Comparison of ENCODE assay signal across 1 cellular context in the genomic region with DNA sequence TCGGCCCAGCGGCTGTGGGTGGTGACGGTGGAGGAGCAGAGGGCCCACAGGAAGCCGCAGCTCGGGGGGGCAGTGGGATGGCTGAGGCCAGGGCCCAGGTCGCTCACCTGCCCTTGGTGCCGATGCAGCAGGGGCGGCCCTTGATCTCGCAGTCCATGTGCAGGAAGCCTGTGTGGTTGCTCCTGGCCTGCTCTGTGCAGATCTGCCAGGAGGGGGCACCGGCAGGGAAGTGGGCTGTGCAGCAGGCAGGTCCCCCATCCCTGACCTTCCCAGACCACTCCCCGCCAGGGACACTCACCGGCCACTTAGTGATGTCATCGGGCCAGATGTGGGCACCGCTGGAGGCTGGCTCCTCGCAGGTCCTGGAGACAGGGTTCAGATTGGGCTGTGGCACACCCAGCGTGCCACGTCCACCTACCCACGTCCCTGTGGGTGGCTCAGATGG.
TF ChIP-seq lines count a peak whose summit lies in the region.

No MANE protein-coding gene starts in this region.

TF ChIP-seq in HepG2, 621 proteins besides CTCF, POLR2A, EP300 and RAD21 (continues in another document):
- TF ChIP-seq, protein P1, sequence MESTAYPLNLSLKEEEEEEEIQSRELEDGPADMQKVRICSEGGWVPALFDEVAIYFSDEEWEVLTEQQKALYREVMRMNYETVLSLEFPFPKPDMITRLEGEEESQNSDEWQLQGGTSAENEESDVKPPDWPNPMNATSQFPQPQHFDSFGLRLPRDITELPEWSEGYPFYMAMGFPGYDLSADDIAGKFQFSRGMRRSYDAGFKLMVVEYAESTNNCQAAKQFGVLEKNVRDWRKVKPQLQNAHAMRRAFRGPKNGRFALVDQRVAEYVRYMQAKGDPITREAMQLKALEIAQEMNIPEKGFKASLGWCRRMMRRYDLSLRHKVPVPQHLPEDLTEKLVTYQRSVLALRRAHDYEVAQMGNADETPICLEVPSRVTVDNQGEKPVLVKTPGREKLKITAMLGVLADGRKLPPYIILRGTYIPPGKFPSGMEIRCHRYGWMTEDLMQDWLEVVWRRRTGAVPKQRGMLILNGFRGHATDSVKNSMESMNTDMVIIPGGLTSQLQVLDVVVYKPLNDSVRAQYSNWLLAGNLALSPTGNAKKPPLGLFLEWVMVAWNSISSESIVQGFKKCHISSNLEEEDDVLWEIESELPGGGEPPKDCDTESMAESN (CRISPR knock-in tag; conservative IDR thresholded peaks at IDR 0.05): 0 out of 2 replicates have a peak, but pooled peaks have one; percentile 23
- TF ChIP-seq ZNF136 (CRISPR knock-in tag; IDR thresholded peaks at IDR 0.05; ENCODE audit: low read depth) (no peak), HIVEP1 (CRISPR knock-in tag; IDR thresholded peaks at IDR 0.05) (0 out of 2 replicates have a peak, but pooled peaks have one; percentile 18), ZNF883 (CRISPR knock-in tag; IDR thresholded peaks at IDR 0.05; ENCODE audit: not compliant biosample characterization) (peak; percentile 30), SMYD3 (CRISPR knock-in tag; IDR thresholded peaks at IDR 0.05) (no peak), ZNF598 (CRISPR knock-in tag; IDR thresholded peaks at IDR 0.05; ENCODE audit: borderline replicate concordance) (peak; percentile 32; the same call in 1 of the 2 replicates), ZFP82 (CRISPR knock-in tag; IDR thresholded peaks at IDR 0.05; ENCODE audit: borderline replicate concordance) (no peak), ATF7 (IDR thresholded peaks at IDR 0.05) (peak; percentile 69), ATF7 (CRISPR knock-in tag; IDR thresholded peaks at IDR 0.05) (no peak), HNRNPL (IDR thresholded peaks at IDR 0.05; ENCODE audit: low read depth, low read length) (peak; percentile 75; the same call in 1 of the 2 replicates), ZFP36L1 (CRISPR knock-in tag; IDR thresholded peaks at IDR 0.05) (no peak), DNMT1 (CRISPR knock-in tag; IDR thresholded peaks at IDR 0.05) (peak; percentile 56; the same call in 1 of the 2 replicates), MIXL1 (CRISPR knock-in tag; IDR thresholded peaks at IDR 0.05) (no peak), HNRNPLL (IDR thresholded peaks at IDR 0.05; ENCODE audit: low read depth, low read length, poor library complexity, severe bottlenecking) (peak; percentile 27), PITX1 (CRISPR knock-in tag; IDR thresholded peaks at IDR 0.05) (no peak), ZNF788 (CRISPR knock-in tag; IDR thresholded peaks at IDR 0.05; ENCODE audit: borderline replicate concordance) (peak; percentile 29; the same call in 1 of the 2 replicates), STAG1 (CRISPR knock-in tag; IDR thresholded peaks at IDR 0.05) (peak; percentile 58), ZNF713 (CRISPR knock-in tag; IDR thresholded peaks at IDR 0.05) (0 out of 2 replicates have a peak, but pooled peaks have one; percentile 39), SCMH1 (CRISPR knock-in tag; IDR thresholded peaks at IDR 0.05; ENCODE audit: borderline replicate concordance) (no peak), ZSCAN22 (CRISPR knock-in tag; IDR thresholded peaks at IDR 0.05) (no peak), JUNB (CRISPR knock-in tag; IDR thresholded peaks at IDR 0.05; ENCODE audit: borderline replicate concordance) (no peak), ZBTB7B (CRISPR knock-in tag; IDR thresholded peaks at IDR 0.05) (0 out of 2 replicates have a peak, but pooled peaks have one; percentile 27), SAP130 (CRISPR knock-in tag; IDR thresholded peaks at IDR 0.05; ENCODE audit: low read depth) (peak; percentile 25; the same call in 1 of the 2 replicates), ISL2 (CRISPR knock-in tag; IDR thresholded peaks at IDR 0.05) (no peak), XRCC5 (optimal IDR thresholded peaks at IDR 0.05; ENCODE audit: low read length) (peak; percentile 79), NR2F6 (IDR thresholded peaks at IDR 0.05) (no peak), NR2F6 (CRISPR knock-in tag; IDR thresholded peaks at IDR 0.05) (peak; percentile 12; the same call in 1 of the 2 replicates), ZBTB38 (CRISPR knock-in tag; IDR thresholded peaks at IDR 0.05) (peak; percentile 87)
- TF ChIP-seq, protein P2, sequence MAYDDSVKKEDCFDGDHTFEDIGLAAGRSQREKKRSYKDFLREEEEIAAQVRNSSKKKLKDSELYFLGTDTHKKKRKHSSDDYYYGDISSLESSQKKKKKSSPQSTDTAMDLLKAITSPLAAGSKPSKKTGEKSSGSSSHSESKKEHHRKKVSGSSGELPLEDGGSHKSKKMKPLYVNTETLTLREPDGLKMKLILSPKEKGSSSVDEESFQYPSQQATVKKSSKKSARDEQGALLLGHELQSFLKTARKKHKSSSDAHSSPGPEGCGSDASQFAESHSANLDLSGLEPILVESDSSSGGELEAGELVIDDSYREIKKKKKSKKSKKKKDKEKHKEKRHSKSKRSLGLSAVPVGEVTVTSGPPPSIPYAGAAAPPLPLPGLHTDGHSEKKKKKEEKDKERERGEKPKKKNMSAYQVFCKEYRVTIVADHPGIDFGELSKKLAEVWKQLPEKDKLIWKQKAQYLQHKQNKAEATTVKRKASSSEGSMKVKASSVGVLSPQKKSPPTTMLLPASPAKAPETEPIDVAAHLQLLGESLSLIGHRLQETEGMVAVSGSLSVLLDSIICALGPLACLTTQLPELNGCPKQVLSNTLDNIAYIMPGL (CRISPR knock-in tag; IDR thresholded peaks at IDR 0.05; ENCODE audit: borderline replicate concordance in 1 of 2, low read depth in 1 of 2): peak in 1 of 2 experiments; percentile 59; a peak in 1 of 4 replicates
- TF ChIP-seq, protein P3, sequence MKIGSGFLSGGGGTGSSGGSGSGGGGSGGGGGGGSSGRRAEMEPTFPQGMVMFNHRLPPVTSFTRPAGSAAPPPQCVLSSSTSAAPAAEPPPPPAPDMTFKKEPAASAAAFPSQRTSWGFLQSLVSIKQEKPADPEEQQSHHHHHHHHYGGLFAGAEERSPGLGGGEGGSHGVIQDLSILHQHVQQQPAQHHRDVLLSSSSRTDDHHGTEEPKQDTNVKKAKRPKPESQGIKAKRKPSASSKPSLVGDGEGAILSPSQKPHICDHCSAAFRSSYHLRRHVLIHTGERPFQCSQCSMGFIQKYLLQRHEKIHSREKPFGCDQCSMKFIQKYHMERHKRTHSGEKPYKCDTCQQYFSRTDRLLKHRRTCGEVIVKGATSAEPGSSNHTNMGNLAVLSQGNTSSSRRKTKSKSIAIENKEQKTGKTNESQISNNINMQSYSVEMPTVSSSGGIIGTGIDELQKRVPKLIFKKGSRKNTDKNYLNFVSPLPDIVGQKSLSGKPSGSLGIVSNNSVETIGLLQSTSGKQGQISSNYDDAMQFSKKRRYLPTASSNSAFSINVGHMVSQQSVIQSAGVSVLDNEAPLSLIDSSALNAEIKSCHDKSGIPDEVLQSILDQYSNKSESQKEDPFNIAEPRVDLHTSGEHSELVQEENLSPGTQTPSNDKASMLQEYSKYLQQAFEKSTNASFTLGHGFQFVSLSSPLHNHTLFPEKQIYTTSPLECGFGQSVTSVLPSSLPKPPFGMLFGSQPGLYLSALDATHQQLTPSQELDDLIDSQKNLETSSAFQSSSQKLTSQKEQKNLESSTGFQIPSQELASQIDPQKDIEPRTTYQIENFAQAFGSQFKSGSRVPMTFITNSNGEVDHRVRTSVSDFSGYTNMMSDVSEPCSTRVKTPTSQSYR (CRISPR knock-in tag; IDR thresholded peaks at IDR 0.05; ENCODE audit: borderline replicate concordance): no peak
- TF ChIP-seq, protein P4, sequence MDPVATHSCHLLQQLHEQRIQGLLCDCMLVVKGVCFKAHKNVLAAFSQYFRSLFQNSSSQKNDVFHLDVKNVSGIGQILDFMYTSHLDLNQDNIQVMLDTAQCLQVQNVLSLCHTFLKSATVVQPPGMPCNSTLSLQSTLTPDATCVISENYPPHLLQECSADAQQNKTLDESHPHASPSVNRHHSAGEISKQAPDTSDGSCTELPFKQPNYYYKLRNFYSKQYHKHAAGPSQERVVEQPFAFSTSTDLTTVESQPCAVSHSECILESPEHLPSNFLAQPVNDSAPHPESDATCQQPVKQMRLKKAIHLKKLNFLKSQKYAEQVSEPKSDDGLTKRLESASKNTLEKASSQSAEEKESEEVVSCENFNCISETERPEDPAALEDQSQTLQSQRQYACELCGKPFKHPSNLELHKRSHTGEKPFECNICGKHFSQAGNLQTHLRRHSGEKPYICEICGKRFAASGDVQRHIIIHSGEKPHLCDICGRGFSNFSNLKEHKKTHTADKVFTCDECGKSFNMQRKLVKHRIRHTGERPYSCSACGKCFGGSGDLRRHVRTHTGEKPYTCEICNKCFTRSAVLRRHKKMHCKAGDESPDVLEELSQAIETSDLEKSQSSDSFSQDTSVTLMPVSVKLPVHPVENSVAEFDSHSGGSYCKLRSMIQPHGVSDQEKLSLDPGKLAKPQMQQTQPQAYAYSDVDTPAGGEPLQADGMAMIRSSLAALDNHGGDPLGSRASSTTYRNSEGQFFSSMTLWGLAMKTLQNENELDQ (CRISPR knock-in tag; IDR thresholded peaks at IDR 0.05; ENCODE audit: borderline replicate concordance): no peak
- TF ChIP-seq, protein P5, sequence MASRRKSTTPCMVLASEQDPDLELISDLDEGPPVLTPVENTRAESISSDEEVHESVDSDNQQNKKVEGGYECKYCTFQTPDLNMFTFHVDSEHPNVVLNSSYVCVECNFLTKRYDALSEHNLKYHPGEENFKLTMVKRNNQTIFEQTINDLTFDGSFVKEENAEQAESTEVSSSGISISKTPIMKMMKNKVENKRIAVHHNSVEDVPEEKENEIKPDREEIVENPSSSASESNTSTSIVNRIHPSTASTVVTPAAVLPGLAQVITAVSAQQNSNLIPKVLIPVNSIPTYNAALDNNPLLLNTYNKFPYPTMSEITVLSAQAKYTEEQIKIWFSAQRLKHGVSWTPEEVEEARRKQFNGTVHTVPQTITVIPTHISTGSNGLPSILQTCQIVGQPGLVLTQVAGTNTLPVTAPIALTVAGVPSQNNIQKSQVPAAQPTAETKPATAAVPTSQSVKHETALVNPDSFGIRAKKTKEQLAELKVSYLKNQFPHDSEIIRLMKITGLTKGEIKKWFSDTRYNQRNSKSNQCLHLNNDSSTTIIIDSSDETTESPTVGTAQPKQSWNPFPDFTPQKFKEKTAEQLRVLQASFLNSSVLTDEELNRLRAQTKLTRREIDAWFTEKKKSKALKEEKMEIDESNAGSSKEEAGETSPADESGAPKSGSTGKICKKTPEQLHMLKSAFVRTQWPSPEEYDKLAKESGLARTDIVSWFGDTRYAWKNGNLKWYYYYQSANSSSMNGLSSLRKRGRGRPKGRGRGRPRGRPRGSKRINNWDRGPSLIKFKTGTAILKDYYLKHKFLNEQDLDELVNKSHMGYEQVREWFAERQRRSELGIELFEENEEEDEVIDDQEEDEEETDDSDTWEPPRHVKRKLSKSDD (CRISPR knock-in tag; IDR thresholded peaks at IDR 0.05; ENCODE audit: low read depth): 0 out of 2 replicates have a peak, but pooled peaks have one; percentile 10
- TF ChIP-seq, protein P6, sequence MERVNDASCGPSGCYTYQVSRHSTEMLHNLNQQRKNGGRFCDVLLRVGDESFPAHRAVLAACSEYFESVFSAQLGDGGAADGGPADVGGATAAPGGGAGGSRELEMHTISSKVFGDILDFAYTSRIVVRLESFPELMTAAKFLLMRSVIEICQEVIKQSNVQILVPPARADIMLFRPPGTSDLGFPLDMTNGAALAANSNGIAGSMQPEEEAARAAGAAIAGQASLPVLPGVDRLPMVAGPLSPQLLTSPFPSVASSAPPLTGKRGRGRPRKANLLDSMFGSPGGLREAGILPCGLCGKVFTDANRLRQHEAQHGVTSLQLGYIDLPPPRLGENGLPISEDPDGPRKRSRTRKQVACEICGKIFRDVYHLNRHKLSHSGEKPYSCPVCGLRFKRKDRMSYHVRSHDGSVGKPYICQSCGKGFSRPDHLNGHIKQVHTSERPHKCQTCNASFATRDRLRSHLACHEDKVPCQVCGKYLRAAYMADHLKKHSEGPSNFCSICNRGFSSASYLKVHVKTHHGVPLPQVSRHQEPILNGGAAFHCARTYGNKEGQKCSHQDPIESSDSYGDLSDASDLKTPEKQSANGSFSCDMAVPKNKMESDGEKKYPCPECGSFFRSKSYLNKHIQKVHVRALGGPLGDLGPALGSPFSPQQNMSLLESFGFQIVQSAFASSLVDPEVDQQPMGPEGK (CRISPR knock-in tag; IDR thresholded peaks at IDR 0.05): peak; percentile 26; the same call in 1 of the 2 replicates
- TF ChIP-seq, protein P7, sequence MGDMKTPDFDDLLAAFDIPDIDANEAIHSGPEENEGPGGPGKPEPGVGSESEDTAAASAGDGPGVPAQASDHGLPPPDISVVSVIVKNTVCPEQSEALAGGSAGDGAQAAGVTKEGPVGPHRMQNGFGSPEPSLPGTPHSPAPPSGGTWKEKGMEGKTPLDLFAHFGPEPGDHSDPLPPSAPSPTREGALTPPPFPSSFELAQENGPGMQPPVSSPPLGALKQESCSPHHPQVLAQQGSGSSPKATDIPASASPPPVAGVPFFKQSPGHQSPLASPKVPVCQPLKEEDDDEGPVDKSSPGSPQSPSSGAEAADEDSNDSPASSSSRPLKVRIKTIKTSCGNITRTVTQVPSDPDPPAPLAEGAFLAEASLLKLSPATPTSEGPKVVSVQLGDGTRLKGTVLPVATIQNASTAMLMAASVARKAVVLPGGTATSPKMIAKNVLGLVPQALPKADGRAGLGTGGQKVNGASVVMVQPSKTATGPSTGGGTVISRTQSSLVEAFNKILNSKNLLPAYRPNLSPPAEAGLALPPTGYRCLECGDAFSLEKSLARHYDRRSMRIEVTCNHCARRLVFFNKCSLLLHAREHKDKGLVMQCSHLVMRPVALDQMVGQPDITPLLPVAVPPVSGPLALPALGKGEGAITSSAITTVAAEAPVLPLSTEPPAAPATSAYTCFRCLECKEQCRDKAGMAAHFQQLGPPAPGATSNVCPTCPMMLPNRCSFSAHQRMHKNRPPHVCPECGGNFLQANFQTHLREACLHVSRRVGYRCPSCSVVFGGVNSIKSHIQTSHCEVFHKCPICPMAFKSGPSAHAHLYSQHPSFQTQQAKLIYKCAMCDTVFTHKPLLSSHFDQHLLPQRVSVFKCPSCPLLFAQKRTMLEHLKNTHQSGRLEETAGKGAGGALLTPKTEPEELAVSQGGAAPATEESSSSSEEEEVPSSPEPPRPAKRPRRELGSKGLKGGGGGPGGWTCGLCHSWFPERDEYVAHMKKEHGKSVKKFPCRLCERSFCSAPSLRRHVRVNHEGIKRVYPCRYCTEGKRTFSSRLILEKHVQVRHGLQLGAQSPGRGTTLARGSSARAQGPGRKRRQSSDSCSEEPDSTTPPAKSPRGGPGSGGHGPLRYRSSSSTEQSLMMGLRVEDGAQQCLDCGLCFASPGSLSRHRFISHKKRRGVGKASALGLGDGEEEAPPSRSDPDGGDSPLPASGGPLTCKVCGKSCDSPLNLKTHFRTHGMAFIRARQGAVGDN (CRISPR knock-in tag; IDR thresholded peaks at IDR 0.05): peak; percentile 59; the same call in 1 of the 2 replicates
- TF ChIP-seq, protein P8, sequence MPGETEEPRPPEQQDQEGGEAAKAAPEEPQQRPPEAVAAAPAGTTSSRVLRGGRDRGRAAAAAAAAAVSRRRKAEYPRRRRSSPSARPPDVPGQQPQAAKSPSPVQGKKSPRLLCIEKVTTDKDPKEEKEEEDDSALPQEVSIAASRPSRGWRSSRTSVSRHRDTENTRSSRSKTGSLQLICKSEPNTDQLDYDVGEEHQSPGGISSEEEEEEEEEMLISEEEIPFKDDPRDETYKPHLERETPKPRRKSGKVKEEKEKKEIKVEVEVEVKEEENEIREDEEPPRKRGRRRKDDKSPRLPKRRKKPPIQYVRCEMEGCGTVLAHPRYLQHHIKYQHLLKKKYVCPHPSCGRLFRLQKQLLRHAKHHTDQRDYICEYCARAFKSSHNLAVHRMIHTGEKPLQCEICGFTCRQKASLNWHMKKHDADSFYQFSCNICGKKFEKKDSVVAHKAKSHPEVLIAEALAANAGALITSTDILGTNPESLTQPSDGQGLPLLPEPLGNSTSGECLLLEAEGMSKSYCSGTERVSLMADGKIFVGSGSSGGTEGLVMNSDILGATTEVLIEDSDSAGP (CRISPR knock-in tag; IDR thresholded peaks at IDR 0.05; ENCODE audit: borderline replicate concordance): 0 out of 2 replicates have a peak, but pooled peaks have one; percentile 13
- TF ChIP-seq, protein P9, sequence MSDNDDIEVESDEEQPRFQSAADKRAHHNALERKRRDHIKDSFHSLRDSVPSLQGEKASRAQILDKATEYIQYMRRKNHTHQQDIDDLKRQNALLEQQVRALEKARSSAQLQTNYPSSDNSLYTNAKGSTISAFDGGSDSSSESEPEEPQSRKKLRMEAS (IDR thresholded peaks at IDR 0.05): peak; percentile 32; the same call in 1 of the 2 replicates
